ENCODE assay signal across 25 cellular contexts in genomic region chr16:73792199-73793108, GRCh38.
A peak's percentile ranks its signal among the peaks of the same experiment; 100 is the strongest.
DNase-seq lines count a peak whose midpoint lies in the region; ATAC-seq, FAIRE-seq and TF ChIP-seq lines count a peak whose summit lies in the region.
"Had no signal": no experiment of that assay in that cellular context is flagged by ENCODE, and none has a peak within 500 bp of the region (broad histone marks: within the 10 kb centered on the region; RNA-seq: fewer than 3 reads in every experiment).

No MANE protein-coding gene starts in this region.

- TF ChIP-seq CTCF in heart left ventricle (IDR thresholded peaks at IDR 0.05) = no peak
- no peak for TF ChIP-seq CTCF in D721Med (IDR thresholded peaks at IDR 0.05; ENCODE audit: insufficient read depth, missing control alignments)

- no peak for DNase-seq in left ventricle myocardium superior
- DNase-seq in heart left ventricle = no peak
- peak; percentile 54 for DNase-seq in adipocyte (ENCODE audit: low read depth)
- DNase-seq in mucosa of gallbladder (ENCODE audit: low spot score) = peak; percentile 29
- DNase-seq in pons (ENCODE audit: low spot score) = peak; percentile 9
- DNase-seq in NCI-H526 treated with DMSO at 0.1 percent for 48 hours (lab: John Stamatoyannopoulos, UW) = no peak
- no peak for DNase-seq in D721Med (ENCODE audit: insufficient read length, low spot score)
- DNase-seq in stimulated activated CD4-positive, alpha-beta T cell treated with anti-CD3 and anti-CD28 coated beads, Interleukin-12 subunit alpha, Interleukin-12 subunit beta, amount 100 ng/mL, for 4 hours = no peak
- DNase-seq: CD4-positive, alpha-beta T cell; H9; KBM-7; MV-4-11; NCI-H1105; NCI-H1436 treated with DMSO at 0.1 percent for 48 hours; NCI-H187 treated with DMSO at 0.1 percent for 48 hours; NCI-H2171 treated with DMSO at 0.1 percent for 48 hours; NCI-H446; NCI-H526; RPMI8226; SHP77 treated with DMSO at 0.1 percent for 48 hours had no signal

- no peaks in the 10 kb centered on the region for H3K27me3 ChIP-seq in heart left ventricle
- H3K27me3 ChIP-seq in adipocyte (replicated peaks; ENCODE audit: control insufficient read depth, insufficient read depth, low read length) = peaks cover 36% of the 10 kb centered on the region
- H3K27me3 ChIP-seq: BLaER1 treated with 17β-estradiol and CSF1 and Interleukin-3, amounts not matched to agents 10 nM and 100 nM had no signal

- ATAC-seq in left ventricle myocardium superior (peak; percentile 30), heart left ventricle (no peak)
- ATAC-seq: GM23338 had no signal

- 65 to 71% (median 69%) methylated on average over 16 of the region's 16 CpGs for WGBS in heart left ventricle, 4 donors

- H3K27ac ChIP-seq in heart left ventricle = no peak overlapping the region
- H3K27ac ChIP-seq: BLaER1 treated with 17β-estradiol and CSF1 and Interleukin-3, amounts not matched to agents 10 nM and 100 nM had no signal

- no peak overlapping the region for H3K9ac ChIP-seq in adipocyte (ENCODE audit: low read length)
- H3K9ac ChIP-seq: BLaER1 treated with 17β-estradiol and CSF1 and Interleukin-3, amounts not matched to agents 10 nM and 100 nM had no signal

- intact Hi-C loops in left ventricle myocardium superior (cut with micrococcal nuclease) (no loop called here), heart left ventricle (cut with DNase I) (no loop called here)

- no peak for TF ChIP-seq POLR2A in heart left ventricle (IDR thresholded peaks at IDR 0.05)

- no peak for FAIRE-seq in D721Med (lab: Jason Lieb, UNC)
- FAIRE-seq: A204.1, G401.6, HTR-8/SVneo had no signal

- no peak overlapping the region for H3K4me3 ChIP-seq in heart left ventricle
- no peak overlapping the region for H3K4me3 ChIP-seq in adipocyte (ENCODE audit: low read length)
- H3K4me3 ChIP-seq: BLaER1 treated with 17β-estradiol and CSF1 and Interleukin-3, amounts not matched to agents 10 nM and 100 nM; GM23338 had no signal

- H3K9me3 ChIP-seq in heart left ventricle (no peaks in the 10 kb centered on the region), adipocyte (ENCODE audit: control insufficient read depth, low read length) (no peaks in the 10 kb centered on the region)
- H3K9me3 ChIP-seq: BLaER1 treated with 17β-estradiol and CSF1 and Interleukin-3, amounts not matched to agents 10 nM and 100 nM had no signal

- H3K36me3 ChIP-seq in heart left ventricle (no peaks in the 10 kb centered on the region), adipocyte (ENCODE audit: control insufficient read depth, insufficient read depth, low read length, severe bottlenecking) (no peaks in the 10 kb centered on the region)
- H3K36me3 ChIP-seq: BLaER1 treated with 17β-estradiol and CSF1 and Interleukin-3, amounts not matched to agents 10 nM and 100 nM had no signal

- H3K4me1 ChIP-seq in heart left ventricle = peaks cover 0 to 26% (median 2%) of the 10 kb centered on the region in 12 donors
- H3K4me1 ChIP-seq in adipocyte (ENCODE audit: control insufficient read depth, insufficient read depth, low read length) = no peaks in the 10 kb centered on the region
- H3K4me1 ChIP-seq: BLaER1 treated with 17β-estradiol and CSF1 and Interleukin-3, amounts not matched to agents 10 nM and 100 nM had no signal

Comparison
In these comparisons a context has a peak if more than half of its experiments do, and no peak if none do; other contexts are left out.
1. DNase-seq: peak in adipocyte (single experiment), mucosa of gallbladder (single experiment) and pons (single experiment); none in left ventricle myocardium superior (single experiment), heart left ventricle (0 of 5), NCI-H526 treated with DMSO at 0.1 percent for 48 hours (single experiment), D721Med (single experiment) and stimulated activated CD4-positive, alpha-beta T cell treated with anti-CD3 and anti-CD28 coated beads, Interleukin-12 subunit alpha, Interleukin-12 subunit beta, amount 100 ng/mL, for 4 hours (single experiment).